Comparison of ENCODE assay signal across 8 cellular contexts in the genomic region with DNA sequence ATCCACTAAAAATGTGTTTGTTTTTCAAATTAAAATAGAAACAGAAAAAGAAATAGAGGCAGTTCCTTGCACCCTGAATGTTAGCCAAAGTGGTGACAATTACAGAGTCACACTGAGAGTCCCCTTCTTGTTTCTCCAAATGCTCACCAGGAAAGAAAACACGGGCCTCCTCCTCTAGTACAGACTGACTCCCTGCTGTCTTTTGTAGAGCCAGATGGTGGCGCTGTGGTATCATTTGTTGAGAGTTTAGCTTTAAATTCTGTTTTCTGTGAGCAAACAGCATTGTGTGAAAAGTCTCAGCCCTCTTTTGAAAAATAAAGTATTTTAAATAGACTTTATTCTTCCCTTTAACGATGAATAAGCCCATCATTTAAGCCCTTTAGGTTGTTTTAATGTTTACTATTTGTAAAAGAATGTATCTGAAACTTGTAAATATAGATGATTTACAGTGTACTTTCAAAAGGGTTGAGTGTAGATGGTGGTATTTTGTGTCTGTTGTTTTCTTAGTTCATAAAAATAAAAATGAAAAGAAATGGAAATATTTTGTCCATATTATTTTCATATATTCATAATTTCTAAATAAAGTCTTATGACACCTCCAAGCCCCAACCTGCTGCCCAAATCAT. TPM values are rescaled to one million over a fixed set of nuclear protein-coding genes. Genes with fewer than 3 reads are reported as not detected.
DNase-seq lines count a peak whose midpoint lies in the region; ATAC-seq, FAIRE-seq and TF ChIP-seq lines count a peak whose summit lies in the region.

No MANE protein-coding gene starts in this region.

- H3K27me3 ChIP-seq in sigmoid colon, result peaks cover 0 to 6% (median 0%) of the 10 kb centered on the region in 3 donors

- no peaks in the 10 kb centered on the region for H3K4me1 ChIP-seq in sigmoid colon

- H3K9me3 ChIP-seq in sigmoid colon, result no peaks in the 10 kb centered on the region

- H3K4me1 Mint-ChIP-seq in activated naive CD8-positive, alpha-beta T cell treated with anti-CD3 and anti-CD28 coated beads for 36 hours, result no peaks in the 10 kb centered on the region

- TF ChIP-seq EP300 in sigmoid colon (IDR thresholded peaks at IDR 0.05), result no peak

- no peak overlapping the region for H3K27ac Mint-ChIP-seq in activated naive CD8-positive, alpha-beta T cell treated with anti-CD3 and anti-CD28 coated beads for 36 hours

- no peaks in the 10 kb centered on the region for H3K36me3 ChIP-seq in sigmoid colon

- intact Hi-C loops in left ventricle myocardium superior (cut with micrococcal nuclease), result loop anchor here (10.0 kb wide), 1 partner anchor 333 kb away; no protein-coding TSS in a partner anchor
- intact Hi-C loops in sigmoid colon (cut with DNase I), result loop anchor here (5.0 to 10.0 kb wide), 2 partner anchors 336 to 613 kb away; no protein-coding TSS in a partner anchor

- no peaks in the 10 kb centered on the region for H3K9me3 Mint-ChIP-seq in activated naive CD8-positive, alpha-beta T cell treated with anti-CD3 and anti-CD28 coated beads for 36 hours

- no peak overlapping the region for H3K4me3 ChIP-seq in sigmoid colon

- WGBS in sigmoid colon, 2 donors, result 0 to 2% methylated on average over 3 of the region's 3 CpGs

- TF ChIP-seq CTCF in D721Med (IDR thresholded peaks at IDR 0.05; ENCODE audit: insufficient read depth, missing control alignments), result peak; percentile 98
- peak; percentile 15 to 71 (median 50) for TF ChIP-seq CTCF in sigmoid colon (IDR thresholded peaks at IDR 0.05)

- no peak for TF ChIP-seq POLR2A in sigmoid colon (IDR thresholded peaks at IDR 0.05)

- H3K27me3 Mint-ChIP-seq in activated naive CD8-positive, alpha-beta T cell treated with anti-CD3 and anti-CD28 coated beads for 36 hours, result no peaks in the 10 kb centered on the region

- H3K4me3 Mint-ChIP-seq in activated naive CD8-positive, alpha-beta T cell treated with anti-CD3 and anti-CD28 coated beads for 36 hours, result no peak overlapping the region

- ATAC-seq in GM18873 (IDR thresholded peaks at IDR 0.05; ENCODE audit: low FRiP score, unreplicated experiment) (peak; percentile 64), HG03095 (IDR thresholded peaks at IDR 0.05; ENCODE audit: unreplicated experiment) (peak; percentile 78), left ventricle myocardium superior (peak; percentile 59)

- DNase-seq in D721Med (ENCODE audit: insufficient read length, low spot score), result no peak
- peak; percentile 56 for DNase-seq in NCI-H345 (lab: John Stamatoyannopoulos, UW)
- DNase-seq in activated naive CD8-positive, alpha-beta T cell treated with anti-CD3 and anti-CD28 coated beads for 36 hours, result peak; percentile 21
- no peak for DNase-seq in left ventricle myocardium superior
- no peak for DNase-seq in sigmoid colon
- DNase-seq in activated effector memory CD4-positive, alpha-beta T cell treated with Interleukin-2 at 50 U/mL for 16 hours, result no peak

- H3K27ac ChIP-seq in sigmoid colon, result no peak overlapping the region

- no peaks in the 10 kb centered on the region for H3K36me3 Mint-ChIP-seq in activated naive CD8-positive, alpha-beta T cell treated with anti-CD3 and anti-CD28 coated beads for 36 hours

- no peak for FAIRE-seq in D721Med (lab: Jason Lieb, UNC)

RNA-seq across cellular contexts. Expression of a gene that starts 36.9 kb away (rescaled TPM):
- total RNA-seq in activated naive CD8-positive, alpha-beta T cell treated with anti-CD3 and anti-CD28 coated beads for 36 hours, result not detected
- 0.15 TPM for total RNA-seq in left ventricle myocardium superior
- total RNA-seq in sigmoid colon, result under 1 TPM in 1 of 4 donors, not detected in 3; 0.83 TPM
- polyA plus RNA-seq in sigmoid colon, result 10 to 100 TPM; 24.0 to 72.7 (median 57.6) TPM

Comparison
In these comparisons a context has a peak if more than half of its experiments do, and no peak if none do; other contexts are left out.
1. DNase-seq: peak in NCI-H345 (single experiment) and activated naive CD8-positive, alpha-beta T cell treated with anti-CD3 and anti-CD28 coated beads for 36 hours (single experiment); none in D721Med (single experiment), left ventricle myocardium superior (single experiment), sigmoid colon (single experiment) and activated effector memory CD4-positive, alpha-beta T cell treated with Interleukin-2 at 50 U/mL for 16 hours (single experiment).
2. Peak in every context shown above with its lines, with median percentiles within 50 percentile points of each other: ATAC-seq.